9 cellular contexts compared by ENCODE assay signal in genomic region chr17:10695875-10696407, GRCh38. TPM values are rescaled to one million over a fixed set of nuclear protein-coding genes. Genes with fewer than 3 reads are reported as not detected.
DNase-seq lines count a peak whose midpoint lies in the region; ATAC-seq and TF ChIP-seq lines count a peak whose summit lies in the region.
"Not testable (repeated sequence)": the region's sequence is repeated elsewhere in the genome, so short reads cannot be mapped to it uniquely, and the experiment has no call there.
"Had no signal": no experiment of that assay in that cellular context is flagged by ENCODE, and none has a peak within 500 bp of the region (broad histone marks: within the 10 kb centered on the region; RNA-seq: fewer than 3 reads in every experiment).

No MANE protein-coding gene starts in this region.

- not testable (repeated sequence) for H3K27me3 ChIP-seq in CD4-positive, CD25-positive, alpha-beta regulatory T cell (ENCODE audit: control insufficient read depth, insufficient read depth, low read length); HUES6 (ENCODE audit: control insufficient read depth, insufficient read depth, low read length); SK-N-SH (ENCODE audit: insufficient read depth); duodenal mucosa (ENCODE audit: control insufficient read depth in 1 of 2, insufficient read depth in 2 of 2, low read length in 2 of 2); subcutaneous abdominal adipose tissue (ENCODE audit: control insufficient read depth in 5 of 5, insufficient read depth in 4 of 5, low read length in 5 of 5)

- peaks cover 29% of the 10 kb centered on the region for H3K36me3 Mint-ChIP-seq in CD4-positive, CD25-positive, alpha-beta regulatory T cell
- H3K36me3 Mint-ChIP-seq in activated naive CD4-positive, alpha-beta T cell treated with anti-CD3 and anti-CD28 coated beads, Interleukin-2, amount 50 U/mL, for 24 hours: peaks cover 24% of the 10 kb centered on the region
- peaks cover 38% of the 10 kb centered on the region for H3K36me3 Mint-ChIP-seq in nephron (ENCODE audit: low read depth)

- peak overlapping the region; percentile 76 for H3K4me2 ChIP-seq in SK-N-SH

- H3F3A ChIP-seq in SK-N-SH (replicated peaks; ENCODE audit: insufficient read depth): peaks cover 12% of the 10 kb centered on the region

- H3K27ac ChIP-seq in CD4-positive, CD25-positive, alpha-beta regulatory T cell (ENCODE audit: insufficient read depth, low read length, poor library complexity, severe bottlenecking); duodenal mucosa (ENCODE audit: low read depth, low read length): not testable (repeated sequence)
- H3K27ac ChIP-seq in HUES6 (ENCODE audit: low read depth, low read length) (peak overlapping the region; percentile 85; the same call in 1 of the 2 replicates), SK-N-SH (ENCODE audit: low read depth in 2 of 2, low read length in 1 of 2) (peak overlapping the region in 1 of 2 experiments; percentile 94; a peak in 2 of 4 replicates), subcutaneous abdominal adipose tissue (ENCODE audit: low read depth, low read length) (peak overlapping the region; percentile 93)

- not testable (repeated sequence) for H3K9me2 ChIP-seq in SK-N-SH

- peaks cover 92% of the 10 kb centered on the region for H3K79me2 ChIP-seq in SK-N-SH (ENCODE audit: insufficient read depth)

- not testable (repeated sequence) for TF ChIP-seq EP300 in SK-N-SH (IDR thresholded peaks at IDR 0.05; ENCODE audit: borderline replicate concordance in 1 of 2, low read depth in 1 of 2, low read length in 1 of 2)

- peaks cover 26% of the 10 kb centered on the region for H3K36me3 ChIP-seq in CD4-positive, CD25-positive, alpha-beta regulatory T cell (ENCODE audit: control insufficient read depth, insufficient read depth, low read length)
- H3K36me3 ChIP-seq in HUES6 (ENCODE audit: control insufficient read depth, insufficient read depth, low read length) (peaks cover 46% of the 10 kb centered on the region), SK-N-SH (replicated peaks in 1 of 2; ENCODE audit: control insufficient read depth in 1 of 2, insufficient read depth in 2 of 2, low read length in 1 of 2) (peaks cover 42 to 45% of the 10 kb centered on the region in 2 experiments), duodenal mucosa (ENCODE audit: control insufficient read depth in 1 of 2, insufficient read depth in 2 of 2, low read length in 2 of 2) (peaks cover 6 to 38% of the 10 kb centered on the region in 2 donors), subcutaneous abdominal adipose tissue (ENCODE audit: control insufficient read depth in 5 of 5, insufficient read depth in 5 of 5, low read length in 5 of 5) (peaks cover 27 to 45% (median 30%) of the 10 kb centered on the region in 5 donors)

- H2AFZ ChIP-seq in SK-N-SH (ENCODE audit: low read depth): not testable (repeated sequence)

- DNase-seq in CD4-positive, CD25-positive, alpha-beta regulatory T cell; SK-N-SH: not testable (repeated sequence)

- peaks cover 36% of the 10 kb centered on the region for H3K4me1 ChIP-seq in CD4-positive, CD25-positive, alpha-beta regulatory T cell (ENCODE audit: control insufficient read depth, insufficient read depth, low read length, poor library complexity, severe bottlenecking)
- H3K4me1 ChIP-seq in HUES6 (ENCODE audit: control insufficient read depth, insufficient read depth, low read length); SK-N-SH (ENCODE audit: control insufficient read depth in 1 of 2, insufficient read depth in 2 of 2, low read depth in 1 of 2, low read length in 1 of 2): not testable (repeated sequence)
- H3K4me1 ChIP-seq in duodenal mucosa (ENCODE audit: control insufficient read depth in 1 of 2, insufficient read depth in 2 of 2, low read length in 2 of 2) (peaks cover 9 to 11% of the 10 kb centered on the region in 2 donors), subcutaneous abdominal adipose tissue (ENCODE audit: control insufficient read depth in 5 of 5, insufficient read depth in 5 of 5, low read length in 5 of 5) (peaks cover 0 to 30% (median 26%) of the 10 kb centered on the region in 5 donors)

- H3K4me3 Mint-ChIP-seq in CD4-positive, CD25-positive, alpha-beta regulatory T cell: peak overlapping the region; percentile 84 to 98 (median 96)
- peak overlapping the region; percentile 98 for H3K4me3 Mint-ChIP-seq in activated naive CD4-positive, alpha-beta T cell treated with anti-CD3 and anti-CD28 coated beads, Interleukin-2, amount 50 U/mL, for 24 hours
- peak overlapping the region; percentile 86 to 97 (median 96) for H3K4me3 Mint-ChIP-seq in nephron

- CTCF ChIA-PET in SK-N-SH (lab: Yijun Ruan, JAX): interaction anchor here (0.9 to 2.1 kb wide), 8 partner anchors 23 to 948 kb away, joined by 3 to 10 read pairs (median 4); partner anchors contain the start of gene TMEM220

- POLR2A ChIA-PET in SK-N-SH (lab: Yijun Ruan, JAX): not testable (repeated sequence)

- TF ChIP-seq CTCF in SK-N-SH (IDR thresholded peaks at IDR 0.05); nephron (IDR thresholded peaks at IDR 0.05; ENCODE audit: unreplicated experiment in 3 of 3): not testable (repeated sequence)

- not testable (repeated sequence) for TF ChIP-seq RAD21 in SK-N-SH (IDR thresholded peaks at IDR 0.05; ENCODE audit: low read length)

- H3K27me3 Mint-ChIP-seq in CD4-positive, CD25-positive, alpha-beta regulatory T cell; activated naive CD4-positive, alpha-beta T cell treated with anti-CD3 and anti-CD28 coated beads, Interleukin-2, amount 50 U/mL, for 24 hours; nephron (ENCODE audit: low read depth): not testable (repeated sequence)

- H3K4me1 Mint-ChIP-seq in CD4-positive, CD25-positive, alpha-beta regulatory T cell: peaks cover 25 to 61% (median 52%) of the 10 kb centered on the region in 4 donors
- peaks cover 68% of the 10 kb centered on the region for H3K4me1 Mint-ChIP-seq in activated naive CD4-positive, alpha-beta T cell treated with anti-CD3 and anti-CD28 coated beads, Interleukin-2, amount 50 U/mL, for 24 hours
- peaks cover 30% of the 10 kb centered on the region for H3K4me1 Mint-ChIP-seq in nephron

- H3K4me3 ChIP-seq in CD4-positive, CD25-positive, alpha-beta regulatory T cell (ENCODE audit: low read depth, low read length): peak overlapping the region; percentile 94
- H3K4me3 ChIP-seq in HUES6 (ENCODE audit: low read depth, low read length) (peak overlapping the region; percentile 99), SK-N-SH (ENCODE audit: low read depth in 2 of 2, low read length in 1 of 2) (peak overlapping the region; percentile 76 to 99), duodenal mucosa (ENCODE audit: low read depth in 1 of 2, low read length in 2 of 2) (peak overlapping the region; percentile 79 to 96), iPS-11a (ENCODE audit: low read depth, low read length) (peak overlapping the region; percentile 90), subcutaneous abdominal adipose tissue (ENCODE audit: low read depth in 1 of 5, low read length in 5 of 5) (peak overlapping the region in 2 of 5 donors; percentile 98)

- not testable (repeated sequence) for H4K20me1 ChIP-seq in SK-N-SH (ENCODE audit: insufficient read depth)

- H3K27ac Mint-ChIP-seq in CD4-positive, CD25-positive, alpha-beta regulatory T cell: peak overlapping the region in 2 of 3 donors; percentile 91 to 95
- not testable (repeated sequence) for H3K27ac Mint-ChIP-seq in activated naive CD4-positive, alpha-beta T cell treated with anti-CD3 and anti-CD28 coated beads, Interleukin-2, amount 50 U/mL, for 24 hours; nephron

- H3K9ac ChIP-seq in HUES6 (ENCODE audit: low read length): not testable (repeated sequence)
- peak overlapping the region; percentile 85 for H3K9ac ChIP-seq in SK-N-SH
- H3K9ac ChIP-seq in duodenal mucosa (ENCODE audit: low read depth in 1 of 2, low read length in 2 of 2): peak overlapping the region in 1 of 2 donors; percentile 95
- H3K9ac ChIP-seq in subcutaneous abdominal adipose tissue (ENCODE audit: low read length in 5 of 5): peak overlapping the region in 1 of 5 donors; percentile 93

- H3K9me3 ChIP-seq in CD4-positive, CD25-positive, alpha-beta regulatory T cell (ENCODE audit: control insufficient read depth in 2 of 2, low read length in 2 of 2); HUES6 (ENCODE audit: control insufficient read depth, insufficient read depth, low read depth, low read length); SK-N-SH; duodenal mucosa (ENCODE audit: control insufficient read depth in 1 of 2, low read length in 2 of 2); subcutaneous abdominal adipose tissue (ENCODE audit: control insufficient read depth in 5 of 5, low read length in 5 of 5): not testable (repeated sequence)

- not testable (repeated sequence) for ATAC-seq in CD4-positive, CD25-positive, alpha-beta regulatory T cell (ENCODE audit: low read depth in 2 of 2)

- H3K9me3 Mint-ChIP-seq in CD4-positive, CD25-positive, alpha-beta regulatory T cell; activated naive CD4-positive, alpha-beta T cell treated with anti-CD3 and anti-CD28 coated beads, Interleukin-2, amount 50 U/mL, for 24 hours; nephron: not testable (repeated sequence)

- 63% methylated on average over 17 of the region's 17 CpGs for WGBS in SK-N-SH (ENCODE audit: low lambda C conversion rate)

RNA-seq across cellular contexts. Expression of gene SCO1, which starts 1.4 kb away (rescaled TPM):
- total RNA-seq in CD4-positive, CD25-positive, alpha-beta regulatory T cell: 15.0 TPM
- 10 to 100 TPM; 14.7 to 17.5 (median 16.1) TPM for polyA plus RNA-seq in CD4-positive, CD25-positive, alpha-beta regulatory T cell
- polyA plus RNA-seq in SK-N-SH (2012; rRNA removed): 28.6 and 32.7 TPM in 2 replicates
- 32.0 and 37.7 TPM in 2 replicates for polyA plus RNA-seq in SK-N-SH (2012; cell fraction: cytosol; rRNA removed)
- 30.1 and 30.7 TPM in 2 replicates for polyA plus RNA-seq in SK-N-SH (2012; cell fraction: nucleus; rRNA removed)

RNA-seq across cellular contexts. Expression of gene ADPRM, which starts 1.5 kb away (rescaled TPM):
- 25.1 TPM for total RNA-seq in CD4-positive, CD25-positive, alpha-beta regulatory T cell
- 10 to 100 TPM; 41.7 to 58.6 (median 52.4) TPM for polyA plus RNA-seq in CD4-positive, CD25-positive, alpha-beta regulatory T cell
- polyA plus RNA-seq in SK-N-SH (2012; rRNA removed): 7.6 and 10.8 TPM in 2 replicates
- polyA plus RNA-seq in SK-N-SH (2012; cell fraction: cytosol; rRNA removed): 11.5 and 15.3 TPM in 2 replicates
- 2.8 and 6.3 TPM in 2 replicates for polyA plus RNA-seq in SK-N-SH (2012; cell fraction: nucleus; rRNA removed)

RNA-seq across cellular contexts. Expression of gene TMEM220, which starts 33.9 kb away (rescaled TPM):
- total RNA-seq in CD4-positive, CD25-positive, alpha-beta regulatory T cell: 0.15 TPM
- 1 to 10 TPM; 1.8 to 3.1 (median 2.2) TPM for polyA plus RNA-seq in CD4-positive, CD25-positive, alpha-beta regulatory T cell
- 2.7 and 3.1 TPM in 2 replicates for polyA plus RNA-seq in SK-N-SH (2012; rRNA removed)
- 1.1 and 1.9 TPM in 2 replicates for polyA plus RNA-seq in SK-N-SH (2012; cell fraction: cytosol; rRNA removed)
- polyA plus RNA-seq in SK-N-SH (2012; cell fraction: nucleus; rRNA removed): 0.88 and 3.4 TPM in 2 replicates
- total RNA-seq: H4 had no signal

RNA-seq across cellular contexts. Expression of gene MYH3, which starts 38.8 kb away (rescaled TPM):
- total RNA-seq in CD4-positive, CD25-positive, alpha-beta regulatory T cell: 7.9 TPM
- polyA plus RNA-seq in CD4-positive, CD25-positive, alpha-beta regulatory T cell: under 1 TPM in 2 of 4 donors, not detected in 2; 0.28 to 0.41 TPM
- polyA plus RNA-seq in SK-N-SH (2012; rRNA removed): 2.7 and 3.4 TPM in 2 replicates
- 1.3 and 1.4 TPM in 2 replicates for polyA plus RNA-seq in SK-N-SH (2012; cell fraction: cytosol; rRNA removed)
- 15.5 and 27.6 TPM in 2 replicates for polyA plus RNA-seq in SK-N-SH (2012; cell fraction: nucleus; rRNA removed)
- total RNA-seq: H4 had no signal
